ENCODE assay signal across 8 cellular contexts in genomic region chr1:3618904-3619671, GRCh38. TPM values are rescaled to one million over a fixed set of nuclear protein-coding genes. Genes with fewer than 3 reads are reported as not detected.
DNase-seq lines count a peak whose midpoint lies in the region; ATAC-seq and TF ChIP-seq lines count a peak whose summit lies in the region.

No MANE protein-coding gene starts in this region.

- ATAC-seq in left lung (peak; percentile 88), HG02973 (IDR thresholded peaks at IDR 0.05; ENCODE audit: unreplicated experiment) (no peak)

- H3K27me3 ChIP-seq in BJ (ENCODE audit: control insufficient read depth, insufficient read depth, low read length) = no peaks in the 10 kb centered on the region
- H3K27me3 ChIP-seq in left lung = no peaks in the 10 kb centered on the region

- TF ChIP-seq CTCF in BJ (IDR thresholded peaks at IDR 0.05; ENCODE audit: insufficient read depth, low read depth, low read length) (peak; percentile 76), chondrocyte (IDR thresholded peaks at IDR 0.05) (peak; percentile 93), left lung (IDR thresholded peaks at IDR 0.05) (peak; percentile 82 to 93)

- H3K27ac ChIP-seq in left lung = no peak overlapping the region

- peaks cover 2% of the 10 kb centered on the region for H3K27me3 Mint-ChIP-seq in chondrocyte (ENCODE audit: low read depth)

- H3K4me1 Mint-ChIP-seq in chondrocyte (ENCODE audit: low read depth) = peaks cover 34% of the 10 kb centered on the region

- DNase-seq in BJ (ENCODE audit: low read depth) (no peak), H4 (ENCODE audit: low spot score) (peak; percentile 76), NCI-H345 treated with DMSO at 0.1 percent for 48 hours (lab: John Stamatoyannopoulos, UW; ENCODE audit: unreplicated experiment) (peak; percentile 46), chondrocyte (ENCODE audit: low spot score) (no peak), left lung (peak in 1 of 2 donors; percentile 69)
- peak; percentile 70 to 78 for DNase-seq in activated CD4-positive, alpha-beta T cell treated with anti-CD3 and anti-CD28 coated beads for 4 hours
- peak; percentile 63 to 64 for DNase-seq in stimulated activated CD4-positive, alpha-beta T cell treated with anti-CD3 and anti-CD28 coated beads, Interleukin-4, amount 100 ng/mL, for 4 hours

- no peak overlapping the region for H3K4me3 Mint-ChIP-seq in chondrocyte (ENCODE audit: unreplicated experiment)

- CTCF ChIA-PET in BJ (lab: Yijun Ruan, JAX) = interaction anchor here (0.7 to 6.7 kb wide), 43 partner anchors 11 to 178 kb away, joined by 3 to 147 read pairs (median 4); partner anchors contain the start of gene ARHGEF16

- peaks cover 10 to 52% of the 10 kb centered on the region in 2 donors for H3K4me1 ChIP-seq in left lung

- H3K27ac Mint-ChIP-seq in chondrocyte (ENCODE audit: unreplicated experiment) = no peak overlapping the region

- POLR2A ChIA-PET in BJ (lab: Charles Lee) = interaction anchor here (0.6 kb wide), 1 partner anchor 166 kb away, joined by 3 read pairs; no protein-coding TSS in a partner anchor

- peaks cover 2% of the 10 kb centered on the region; the same call in 1 of the 2 replicates for H3K36me3 ChIP-seq in BJ (ENCODE audit: control insufficient read depth, insufficient read depth, low read length)
- H3K36me3 ChIP-seq in left lung = no peaks in the 10 kb centered on the region

- H3K9me3 ChIP-seq in left lung = no peaks in the 10 kb centered on the region

- no peak overlapping the region for H3K4me3 ChIP-seq in BJ (ENCODE audit: low read depth, low read length)
- H3K4me3 ChIP-seq in left lung = no peak overlapping the region

- H3K36me3 Mint-ChIP-seq in chondrocyte (ENCODE audit: low read depth) = no peaks in the 10 kb centered on the region

- intact Hi-C loops in left lung (cut with DNase I) = loop anchor here in 1 of 2 donors (5.0 kb wide), 1 partner anchor 52 kb away; no protein-coding TSS in a partner anchor

- H3K9me3 Mint-ChIP-seq in chondrocyte (ENCODE audit: low read depth) = no peaks in the 10 kb centered on the region

RNA-seq across cellular contexts. Expression of gene TPRG1L, which starts 5.7 kb away (rescaled TPM):
- 45.8 and 52.1 TPM in 2 replicates for polyA plus RNA-seq in BJ (2011; rRNA removed)
- 30.1 and 40.5 TPM in 2 replicates for polyA minus RNA-seq in BJ (2011; rRNA and poly(A)+ RNA removed)
- total RNA-seq in H4 (2014; rRNA removed; shearing (Covaris generic)) = 10.9 and 11.7 TPM in 2 replicates
- total RNA-seq in chondrocyte (52.5 to 53.7 TPM (median 53.6 TPM) in 3 replicates), left lung (10 to 100 TPM; 42.5 to 42.9 TPM)

RNA-seq across cellular contexts. Expression of gene MEGF6, which starts 7.8 kb away (rescaled TPM):
- polyA plus RNA-seq in BJ (2011; rRNA removed) = 31.8 and 77.4 TPM in 2 replicates
- polyA minus RNA-seq in BJ (2011; rRNA and poly(A)+ RNA removed) = 19.7 and 19.8 TPM in 2 replicates
- total RNA-seq in H4 (2014; rRNA removed; shearing (Covaris generic)) = 0.58 and 1.1 TPM in 2 replicates
- total RNA-seq in chondrocyte = 185 to 332 TPM (median 328 TPM) in 3 replicates
- 100 to 1,000 TPM in 1 of 2 donors, 10 to 100 TPM in 1; 40.6 to 108 TPM for total RNA-seq in left lung

RNA-seq across cellular contexts. Expression of gene WRAP73, which starts 30.8 kb away (rescaled TPM):
- 17.2 and 27.6 TPM in 2 replicates for polyA plus RNA-seq in BJ (2011; rRNA removed)
- polyA minus RNA-seq in BJ (2011; rRNA and poly(A)+ RNA removed) = 8.4 and 13.1 TPM in 2 replicates
- total RNA-seq in H4 (2014; rRNA removed; shearing (Covaris generic)) = 23.8 and 29.5 TPM in 2 replicates
- total RNA-seq in chondrocyte = 12.6 to 17.6 TPM (median 15.5 TPM) in 3 replicates
- 10 to 100 TPM; 20.2 to 23.1 TPM for total RNA-seq in left lung

RNA-seq across cellular contexts. Expression of gene TP73, which starts 33.2 kb away (rescaled TPM):
- not detected in 2 replicates for polyA plus RNA-seq in BJ (2011; rRNA removed)
- polyA minus RNA-seq in BJ (2011; rRNA and poly(A)+ RNA removed) = not detected in 2 replicates
- 1.5 and 2.0 TPM in 2 replicates for total RNA-seq in H4 (2014; rRNA removed; shearing (Covaris generic))
- total RNA-seq in chondrocyte (0.05 to 0.58 TPM in 2 of 3 replicates, not detected in the other), left lung (1 to 10 TPM; 1.8 to 2.7 TPM)

Comparison
In these comparisons a context has a peak if more than half of its experiments do, and no peak if none do; other contexts are left out.
1. DNase-seq: peak in H4 (single experiment), NCI-H345 treated with DMSO at 0.1 percent for 48 hours (single experiment), activated CD4-positive, alpha-beta T cell treated with anti-CD3 and anti-CD28 coated beads for 4 hours (2 of 2) and stimulated activated CD4-positive, alpha-beta T cell treated with anti-CD3 and anti-CD28 coated beads, Interleukin-4, amount 100 ng/mL, for 4 hours (2 of 2); none in BJ (single experiment) and chondrocyte (single experiment).
2. RNA of gene MEGF6, which starts 7.8 kb away (total RNA-seq): 185 to 332 TPM in chondrocyte and 40.6 to 108 TPM in left lung; 0.58 to 1.1 TPM in H4; every median in the first group is over 10 times any median in the second.
3. Peak in every context shown above with its lines, with median percentiles within 50 percentile points of each other: CTCF ChIP-seq.